In genomic region chr7:99409814-99410213, GRCh38 we compare ENCODE assay signal across 8 cellular contexts. TPM values are rescaled to one million over a fixed set of nuclear protein-coding genes. Genes with fewer than 3 reads are reported as not detected.
DNase-seq lines count a peak whose midpoint lies in the region; ATAC-seq and TF ChIP-seq lines count a peak whose summit lies in the region.

No MANE protein-coding gene starts in this region.

- peaks cover 50% of the 10 kb centered on the region for H3K36me3 ChIP-seq in HUES64 (ENCODE audit: insufficient read depth, low read length)
- H3K36me3 ChIP-seq in brain microvascular endothelial cell (replicated peaks): peaks cover 38% of the 10 kb centered on the region

- WGBS in HUES64: 69% methylated on average over 3 of the region's 3 CpGs

- in situ Hi-C loops in brain microvascular endothelial cell (cut with HindIII; ENCODE audit: low pct_ligation_motif_present, low sequenced_read_pairs): no loop called here

- H3K4me1 ChIP-seq in HUES64 (ENCODE audit: insufficient read depth, low read length) (peaks cover 17% of the 10 kb centered on the region), mononuclear cell (ENCODE audit: insufficient read depth, low read length) (peaks cover 31% of the 10 kb centered on the region)

- H3K27me3 ChIP-seq in HUES64 (ENCODE audit: insufficient read depth, low read length): no peaks in the 10 kb centered on the region
- H3K27me3 ChIP-seq in brain microvascular endothelial cell (replicated peaks): no peaks in the 10 kb centered on the region
- no peaks in the 10 kb centered on the region for H3K27me3 ChIP-seq in mononuclear cell (ENCODE audit: insufficient read depth, low read length)

- H3K27ac ChIP-seq in HUES64 (ENCODE audit: low read depth, low read length) (no peak overlapping the region), brain microvascular endothelial cell (no peak overlapping the region)

- CTCF ChIA-PET in AG04449 (lab: Yijun Ruan, JAX): interaction anchor here (0.6 kb wide), 1 partner anchor 13 kb away, joined by 3 read pairs; no protein-coding TSS in a partner anchor

- H3K9me3 ChIP-seq in HUES64 (ENCODE audit: insufficient read depth, low read depth, low read length): no peaks in the 10 kb centered on the region
- H3K9me3 ChIP-seq in mononuclear cell (ENCODE audit: low read depth, low read length): no peaks in the 10 kb centered on the region

- no peak for TF ChIP-seq CTCF in AG04449 (IDR thresholded peaks at IDR 0.05; ENCODE audit: insufficient read depth, low read length, missing control alignments)
- no peak for TF ChIP-seq CTCF in brain microvascular endothelial cell (IDR thresholded peaks at IDR 0.05; ENCODE audit: low read depth, low read length, missing control alignments)

- POLR2A ChIA-PET in AG04449 (lab: Yijun Ruan, JAX): interaction anchor here (0.8 to 3.5 kb wide), 2 partner anchors 11 kb away, joined by 3 to 21 read pairs; no protein-coding TSS in a partner anchor

- H3K4me3 ChIP-seq in AG04449 (ENCODE audit: low read depth, low read length) (peak overlapping the region; percentile 98), HUES64 (ENCODE audit: low read length) (peak overlapping the region; percentile 89), brain microvascular endothelial cell (ENCODE audit: low read depth, low read length) (peak overlapping the region; percentile 98), mononuclear cell (ENCODE audit: low read length) (peak overlapping the region; percentile 87)

- no peak for ATAC-seq in GM18517 (IDR thresholded peaks at IDR 0.05; ENCODE audit: unreplicated experiment)

- peak overlapping the region; percentile 98; the same call in 1 of the 2 replicates for H3K9ac ChIP-seq in HUES64 (ENCODE audit: low read depth, low read length)

- DNase-seq in AG04449 (ENCODE audit: low read depth, low spot score) (no peak), brain microvascular endothelial cell (no peak), NCI-H524 (lab: John Stamatoyannopoulos, UW) (no peak), occipital lobe (lab: John Stamatoyannopoulos, UW) (no peak), islet precursor cell (no peak)

RNA-seq across cellular contexts. Expression of gene BUD31, which starts 1.0 kb away (rescaled TPM):
- 94.5 TPM for polyA plus RNA-seq in HUES64 (2013, experiment 1 of 2)
- 102 TPM for polyA plus RNA-seq in HUES64 (2013, experiment 2 of 2)
- total RNA-seq in mononuclear cell (99.0 TPM), occipital lobe (55.2 TPM)

RNA-seq across cellular contexts. Expression of gene PDAP1, which starts 1.4 kb away (rescaled TPM):
- 131 TPM for polyA plus RNA-seq in HUES64 (2013, experiment 1 of 2)
- polyA plus RNA-seq in HUES64 (2013, experiment 2 of 2): 147 TPM
- 29.6 TPM for total RNA-seq in mononuclear cell
- total RNA-seq in occipital lobe: 12.6 TPM

RNA-seq across cellular contexts. Expression of gene PTCD1, which starts 28.8 kb away (rescaled TPM):
- 4.4 TPM for polyA plus RNA-seq in HUES64 (2013, experiment 1 of 2)
- polyA plus RNA-seq in HUES64 (2013, experiment 2 of 2): 5.2 TPM
- total RNA-seq in mononuclear cell (3.1 TPM), occipital lobe (6.6 TPM)

RNA-seq across cellular contexts. Expression of gene CPSF4, which starts 28.9 kb away (rescaled TPM):
- polyA plus RNA-seq in HUES64 (2013, experiment 1 of 2): 64.6 TPM
- polyA plus RNA-seq in HUES64 (2013, experiment 2 of 2): 66.4 TPM
- 17.4 TPM for total RNA-seq in mononuclear cell
- 24.2 TPM for total RNA-seq in occipital lobe

RNA-seq across cellular contexts. Expression of gene ARPC1B, which starts 35.3 kb away (rescaled TPM):
- polyA plus RNA-seq in HUES64 (2013, experiment 1 of 2): 57.8 TPM
- 75.3 TPM for polyA plus RNA-seq in HUES64 (2013, experiment 2 of 2)
- 282 TPM for total RNA-seq in mononuclear cell
- 11.9 TPM for total RNA-seq in occipital lobe
